Comparison of ENCODE assay signal across 1 cellular context in genomic region chr10:13276749-13277394, GRCh38.
TF ChIP-seq lines count a peak whose summit lies in the region.

No MANE protein-coding gene starts in this region.

TF ChIP-seq in H1, 55 proteins besides CTCF, POLR2A, EP300 and RAD21:
- TF ChIP-seq EZH2 (IDR thresholded peaks at IDR 0.05; ENCODE audit: low read depth, low read length, severe bottlenecking) (no peak), ATF3 (IDR thresholded peaks at IDR 0.05; ENCODE audit: insufficient read depth, low read depth, low read length) (no peak), TCF12 (IDR thresholded peaks at IDR 0.05; ENCODE audit: low read depth, low read length) (no peak), BRCA1 (IDR thresholded peaks at IDR 0.05; ENCODE audit: low read depth, low read length) (no peak), GTF2F1 (IDR thresholded peaks at IDR 0.05; ENCODE audit: borderline replicate concordance, low read depth, low read length) (no peak), SP2 (IDR thresholded peaks at IDR 0.05; ENCODE audit: low read length) (no peak)
TF ChIP-seq in H1: peak in this region for 0.
